ENCODE assay signal across 11 cellular contexts in the genomic region with DNA sequence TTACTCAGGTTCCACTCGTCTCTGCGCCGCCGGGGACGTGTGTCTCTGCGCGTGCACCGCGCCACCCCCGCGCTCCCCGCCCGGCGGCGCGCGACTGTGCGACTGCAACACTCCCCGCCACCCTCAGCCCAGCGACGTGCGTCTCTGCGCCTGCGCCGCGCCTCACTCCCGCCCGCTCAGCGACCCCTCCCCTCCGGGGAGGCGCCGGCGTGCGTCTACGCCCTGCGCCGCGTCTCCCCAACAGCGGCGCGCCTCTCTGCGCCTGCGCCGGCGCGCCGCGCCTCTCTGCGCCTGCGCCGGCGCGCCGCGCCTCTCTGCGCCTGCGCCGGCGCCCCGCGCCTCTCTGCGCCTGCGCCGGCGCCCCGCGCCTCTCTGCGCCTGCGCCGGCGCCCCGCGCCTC. TPM values are rescaled to one million over a fixed set of nuclear protein-coding genes. Genes with fewer than 3 reads are reported as not detected.
DNase-seq lines count a peak whose midpoint lies in the region; ATAC-seq, FAIRE-seq and TF ChIP-seq lines count a peak whose summit lies in the region.
"Not testable (repeated sequence)": the region's sequence is repeated elsewhere in the genome, so short reads cannot be mapped to it uniquely, and the experiment has no call there.
"Had no signal": no experiment of that assay in that cellular context is flagged by ENCODE, and none has a peak within 500 bp of the region (broad histone marks: within the 10 kb centered on the region; RNA-seq: fewer than 3 reads in every experiment).

No MANE protein-coding gene starts in this region.

- not testable (repeated sequence) for H3K4me1 Mint-ChIP-seq in CD14-positive monocyte; activated CD4-positive, alpha-beta T cell treated with anti-CD3 and anti-CD28 coated beads, Interleukin-2, amount 10 ng/mL, durations not matched to agents 24 days and 14 days; activated naive CD8-positive, alpha-beta T cell treated with anti-CD3 and anti-CD28 coated beads, Interleukin-2, amount 10 ng/mL, durations not matched to agents 7 days and 5 days

- POLR2A ChIA-PET in activated naive CD8-positive, alpha-beta T cell treated with anti-CD3 and anti-CD28 coated beads, Interleukin-2, amount 10 ng/mL, durations not matched to agents 7 days and 5 days (lab: Charles Lee): not testable (repeated sequence)

- ATAC-seq in activated naive CD8-positive, alpha-beta T cell treated with anti-CD3 and anti-CD28 coated beads, Interleukin-2, amount 10 ng/mL, durations not matched to agents 7 days and 5 days (ENCODE audit: low read depth); right cardiac atrium; pancreas: not testable (repeated sequence)

- H3K27ac ChIP-seq in right cardiac atrium (ENCODE audit: low read length); pancreas: not testable (repeated sequence)

- not testable (repeated sequence) for H3K27me3 Mint-ChIP-seq in CD14-positive monocyte (ENCODE audit: low read depth in 3 of 3); activated CD4-positive, alpha-beta T cell treated with anti-CD3 and anti-CD28 coated beads, Interleukin-2, amount 10 ng/mL, durations not matched to agents 24 days and 14 days; activated naive CD8-positive, alpha-beta T cell treated with anti-CD3 and anti-CD28 coated beads, Interleukin-2, amount 10 ng/mL, durations not matched to agents 7 days and 5 days

- not testable (repeated sequence) for H3K4me3 Mint-ChIP-seq in CD14-positive monocyte; activated CD4-positive, alpha-beta T cell treated with anti-CD3 and anti-CD28 coated beads, Interleukin-2, amount 10 ng/mL, durations not matched to agents 24 days and 14 days; activated naive CD8-positive, alpha-beta T cell treated with anti-CD3 and anti-CD28 coated beads, Interleukin-2, amount 10 ng/mL, durations not matched to agents 7 days and 5 days

- H3K9me3 ChIP-seq in right cardiac atrium (ENCODE audit: control insufficient read depth, low read length); pancreas: not testable (repeated sequence)

- H3K9me3 Mint-ChIP-seq in CD14-positive monocyte; activated CD4-positive, alpha-beta T cell treated with anti-CD3 and anti-CD28 coated beads, Interleukin-2, amount 10 ng/mL, durations not matched to agents 24 days and 14 days; activated naive CD8-positive, alpha-beta T cell treated with anti-CD3 and anti-CD28 coated beads, Interleukin-2, amount 10 ng/mL, durations not matched to agents 7 days and 5 days: not testable (repeated sequence)

- not testable (repeated sequence) for H3K4me1 ChIP-seq in right cardiac atrium (ENCODE audit: control insufficient read depth, insufficient read depth, low read length); pancreas

- H3K36me3 Mint-ChIP-seq in CD14-positive monocyte; activated CD4-positive, alpha-beta T cell treated with anti-CD3 and anti-CD28 coated beads, Interleukin-2, amount 10 ng/mL, durations not matched to agents 24 days and 14 days (ENCODE audit: low read depth); activated naive CD8-positive, alpha-beta T cell treated with anti-CD3 and anti-CD28 coated beads, Interleukin-2, amount 10 ng/mL, durations not matched to agents 7 days and 5 days: not testable (repeated sequence)

- 79% methylated on average over 43 of the region's 73 CpGs for WGBS in right cardiac atrium
- WGBS in pancreas, 2 donors: 70 to 77% methylated on average over 43 to 44 of the region's 73 CpGs

- not testable (repeated sequence) for H3K4me3 ChIP-seq in right cardiac atrium (ENCODE audit: low read length); pancreas

- not testable (repeated sequence) for H3K27ac Mint-ChIP-seq in CD14-positive monocyte; activated CD4-positive, alpha-beta T cell treated with anti-CD3 and anti-CD28 coated beads, Interleukin-2, amount 10 ng/mL, durations not matched to agents 24 days and 14 days; activated naive CD8-positive, alpha-beta T cell treated with anti-CD3 and anti-CD28 coated beads, Interleukin-2, amount 10 ng/mL, durations not matched to agents 7 days and 5 days

- H3K36me3 ChIP-seq in pancreas: not testable (repeated sequence)

- intact Hi-C loops in CD14-positive monocyte (cut with micrococcal nuclease); activated CD4-positive, alpha-beta T cell treated with anti-CD3 and anti-CD28 coated beads, Interleukin-2, amount 10 ng/mL, durations not matched to agents 24 days and 14 days (cut with micrococcal nuclease); right cardiac atrium (cut with DNase I); pancreas (cut with DNase I): not testable (repeated sequence)

- not testable (repeated sequence) for H3K27me3 ChIP-seq in right cardiac atrium (ENCODE audit: control insufficient read depth, insufficient read depth); pancreas

- not testable (repeated sequence) for TF ChIP-seq CTCF in CD14-positive monocyte (IDR thresholded peaks at IDR 0.05); pancreas (IDR thresholded peaks at IDR 0.05)

- not testable (repeated sequence) for FAIRE-seq in pancreas (lab: Jason Lieb, UNC)

- DNase-seq in CD14-positive monocyte (ENCODE audit: low spot score): peak; percentile 40
- DNase-seq in activated CD4-positive, alpha-beta T cell treated with anti-CD3 and anti-CD28 coated beads, Interleukin-2, amount 10 ng/mL, durations not matched to agents 24 days and 14 days: peak; percentile 58
- DNase-seq in activated naive CD8-positive, alpha-beta T cell treated with anti-CD3 and anti-CD28 coated beads, Interleukin-2, amount 10 ng/mL, durations not matched to agents 7 days and 5 days: peak; percentile 38
- peak; percentile 5 to 67 (median 40) for DNase-seq in right cardiac atrium
- peak; percentile 83 for DNase-seq in mesenteric fat pad (ENCODE audit: low spot score)
- DNase-seq in pancreas: peak; percentile 20 to 80 (median 30)
- peak; percentile 1 for DNase-seq in stimulated activated CD4-positive, alpha-beta T cell treated with anti-CD3 and anti-CD28 coated beads, Interleukin-4, amount 100 ng/mL, for 1 hour
- DNase-seq in ureter (ENCODE audit: low spot score): peak; percentile 40

RNA-seq across cellular contexts. Expression of a gene that starts 29.9 kb away (rescaled TPM):
- polyA plus RNA-seq in CD14-positive monocyte (not detected), right cardiac atrium (not detected), pancreas (not detected)
- not detected in 2 replicates for total RNA-seq in activated CD4-positive, alpha-beta T cell treated with anti-CD3 and anti-CD28 coated beads, Interleukin-2, amount 10 ng/mL, durations not matched to agents 24 days and 14 days
- not detected for total RNA-seq in activated naive CD8-positive, alpha-beta T cell treated with anti-CD3 and anti-CD28 coated beads, Interleukin-2, amount 10 ng/mL, durations not matched to agents 7 days and 5 days
- total RNA-seq in right cardiac atrium (not detected), mesenteric fat pad (not detected), pancreas (under 1 TPM in 1 of 6 donors, not detected in 5; 0.47 TPM), ureter (0.29 TPM)
- total RNA-seq: IMR-90, M059J, Peyer's patch had no signal
- polyA plus RNA-seq: IMR-90 had no signal

Comparison
In these comparisons a context has a peak if more than half of its experiments do, and no peak if none do; other contexts are left out.
1. DNase-seq: peak in every context shown above with its lines; median percentile 83 in mesenteric fat pad; 58 in activated CD4-positive, alpha-beta T cell treated with anti-CD3 and anti-CD28 coated beads, Interleukin-2, amount 10 ng/mL, durations not matched to agents 24 days and 14 days; 40 in CD14-positive monocyte; 40 in right cardiac atrium; 40 in ureter; 38 in activated naive CD8-positive, alpha-beta T cell treated with anti-CD3 and anti-CD28 coated beads, Interleukin-2, amount 10 ng/mL, durations not matched to agents 7 days and 5 days; 30 in pancreas; 1 in stimulated activated CD4-positive, alpha-beta T cell treated with anti-CD3 and anti-CD28 coated beads, Interleukin-4, amount 100 ng/mL, for 1 hour.